13 cellular contexts compared by ENCODE assay signal in the genomic region with DNA sequence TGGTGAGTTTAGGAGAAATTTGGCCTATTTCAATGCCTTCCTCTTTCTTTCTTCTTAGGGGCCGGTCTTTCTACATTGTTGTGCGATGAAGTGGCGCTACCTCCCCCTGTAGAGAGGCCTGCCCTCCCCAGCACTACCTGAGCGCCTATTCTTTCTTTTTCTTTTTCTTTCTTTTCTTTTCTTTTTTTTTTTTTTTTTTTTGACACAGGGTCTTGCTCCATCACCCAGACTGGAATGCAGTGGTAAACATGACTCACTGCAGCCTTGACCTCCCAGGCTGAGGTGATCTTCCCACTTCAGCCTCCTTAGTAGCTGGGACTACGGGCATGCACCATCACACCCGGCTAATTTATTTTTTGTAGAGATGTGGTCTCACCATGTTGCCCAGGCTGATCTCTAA.
DNase-seq lines count a peak whose midpoint lies in the region; ATAC-seq, FAIRE-seq and TF ChIP-seq lines count a peak whose summit lies in the region.
"Had no signal": no experiment of that assay in that cellular context is flagged by ENCODE, and none has a peak within 500 bp of the region (broad histone marks: within the 10 kb centered on the region; RNA-seq: fewer than 3 reads in every experiment).

No MANE protein-coding gene starts in this region.

- 0 out of 5 replicates have a peak, but pooled peaks of 1 of the 2 experiments have one; percentile 31 for TF ChIP-seq EP300 in A549 (IDR thresholded peaks at IDR 0.05)

- DNase-seq in A549 (ENCODE audit: low read depth in 1 of 2, low spot score in 1 of 2) (peak in 1 of 2 experiments; percentile 63), M059J (ENCODE audit: low read depth) (peak; percentile 93), brain microvascular endothelial cell (peak; percentile 72), left lung (no peak), DMS79 treated with DMSO at 0.1 percent for 48 hours (lab: John Stamatoyannopoulos, UW) (no peak), 8988T (no peak), NCI-H2081 (lab: John Stamatoyannopoulos, UW) (no peak)
- no peak for DNase-seq in stimulated activated naive B cell treated with anti-CD40 and anti-IgM and Interleukin-4, amounts not matched to agents 10 μg/mL and 1 μg/mL and 100 μg/mL, for 72 hours
- DNase-seq: gastrocnemius medialis; NCI-H2227 treated with DMSO at 0.1 percent for 48 hours; stimulated activated CD4-positive, alpha-beta T cell treated with anti-CD3 and anti-CD28 coated beads, Interleukin-4, amount 100 ng/mL, for 24 hours; transverse colon had no signal

- no peaks in the 10 kb centered on the region for H3K27me3 Mint-ChIP-seq in stimulated activated naive B cell treated with anti-CD40 and anti-IgM and Interleukin-4, amounts not matched to agents 10 μg/mL and 1 μg/mL and 100 μg/mL, for 72 hours

- H3K4me1 Mint-ChIP-seq in stimulated activated naive B cell treated with anti-CD40 and anti-IgM and Interleukin-4, amounts not matched to agents 10 μg/mL and 1 μg/mL and 100 μg/mL, for 72 hours, result peaks cover 5 to 6% of the 10 kb centered on the region in 2 donors

- POLR2A ChIA-PET in A549 (lab: Yijun Ruan, JAX), result interaction anchor here (0.6 to 3.1 kb wide), 2 partner anchors 27 to 173 kb away, joined by 9 to 21 read pairs; partner anchors contain the start of gene FUT8

- no peak for FAIRE-seq in A549 (lab: Jason Lieb, UNC)

- H3K4me3 ChIP-seq in A549 (no peak overlapping the region), brain microvascular endothelial cell (ENCODE audit: low read depth, low read length) (no peak overlapping the region), left lung (no peak overlapping the region)
- H3K4me3 ChIP-seq: ascending aorta, gastrocnemius medialis, transverse colon had no signal

- CTCF ChIA-PET in A549 (lab: Yijun Ruan, JAX), result interaction anchor here (1.0 to 2.3 kb wide), 6 partner anchors 13 to 177 kb away, joined by 3 to 7 read pairs (median 4); no protein-coding TSS in a partner anchor

- no peak; a peak in 1 of 5 replicates for TF ChIP-seq RAD21 in A549 (conservative IDR thresholded peaks at IDR 0.05 in 1 of 2, IDR thresholded peaks at IDR 0.05 in 1 of 2)

- intact Hi-C loops in left lung (cut with DNase I), result no loop called here

- TF ChIP-seq CTCF in A549 (IDR thresholded peaks at IDR 0.05) (no peak), brain microvascular endothelial cell (IDR thresholded peaks at IDR 0.05; ENCODE audit: low read depth, low read length, missing control alignments) (no peak), left lung (IDR thresholded peaks at IDR 0.05) (no peak)

- ATAC-seq in A549, result peak; percentile 2 to 63; a peak in 3 of 6 replicates
- peak; percentile 61 for ATAC-seq in left lung
- ATAC-seq in stimulated activated naive B cell treated with anti-CD40 and anti-IgM and Interleukin-4, amounts not matched to agents 10 μg/mL and 1 μg/mL and 100 μg/mL, for 72 hours (replicated peaks), result no peak
- ATAC-seq: gastrocnemius medialis had no signal

- peaks cover 55% of the 10 kb centered on the region for H3K4me1 ChIP-seq in A549
- H3K4me1 ChIP-seq in left lung, result peaks cover 0 to 18% of the 10 kb centered on the region in 2 donors
- H3K4me1 ChIP-seq: ascending aorta, gastrocnemius medialis had no signal

- peak overlapping the region; percentile 74 to 85 for H3K27ac ChIP-seq in A549
- H3K27ac ChIP-seq in brain microvascular endothelial cell, result peak overlapping the region; percentile 83
- no peak overlapping the region for H3K27ac ChIP-seq in left lung
- H3K27ac ChIP-seq: ascending aorta, gastrocnemius medialis had no signal

- WGBS in A549 (ENCODE audit: missing lambda C conversion rate), result 61% methylated on average over 6 of the region's 6 CpGs

- H3K27ac Mint-ChIP-seq in stimulated activated naive B cell treated with anti-CD40 and anti-IgM and Interleukin-4, amounts not matched to agents 10 μg/mL and 1 μg/mL and 100 μg/mL, for 72 hours, result no peak overlapping the region

- H3K27me3 ChIP-seq in brain microvascular endothelial cell (replicated peaks) (no peaks in the 10 kb centered on the region), left lung (no peaks in the 10 kb centered on the region)
- H3K27me3 ChIP-seq: ascending aorta, gastrocnemius medialis, transverse colon had no signal

- in situ Hi-C loops in brain microvascular endothelial cell (cut with HindIII; ENCODE audit: low pct_ligation_motif_present, low sequenced_read_pairs), result no loop called here

- H3K4me3 Mint-ChIP-seq in stimulated activated naive B cell treated with anti-CD40 and anti-IgM and Interleukin-4, amounts not matched to agents 10 μg/mL and 1 μg/mL and 100 μg/mL, for 72 hours, result no peak overlapping the region

- H3K36me3 ChIP-seq in brain microvascular endothelial cell (replicated peaks) (no peaks in the 10 kb centered on the region), left lung (no peaks in the 10 kb centered on the region)
- H3K36me3 ChIP-seq: ascending aorta, gastrocnemius medialis, transverse colon had no signal

- TF ChIP-seq POLR2A in A549 (IDR thresholded peaks at IDR 0.05; ENCODE audit: low read length), result no peak

- no peaks in the 10 kb centered on the region; the same call in 2 of the 3 replicates for H3K9me3 ChIP-seq in A549
- H3K9me3 ChIP-seq in left lung, result no peaks in the 10 kb centered on the region
- H3K9me3 ChIP-seq: ascending aorta, gastrocnemius medialis, transverse colon had no signal

- H3K4me2 ChIP-seq in A549, result peak overlapping the region; percentile 64

- no peaks in the 10 kb centered on the region for H3K36me3 Mint-ChIP-seq in stimulated activated naive B cell treated with anti-CD40 and anti-IgM and Interleukin-4, amounts not matched to agents 10 μg/mL and 1 μg/mL and 100 μg/mL, for 72 hours

- H3K9me3 Mint-ChIP-seq in stimulated activated naive B cell treated with anti-CD40 and anti-IgM and Interleukin-4, amounts not matched to agents 10 μg/mL and 1 μg/mL and 100 μg/mL, for 72 hours, result no peaks in the 10 kb centered on the region

TF ChIP-seq in A549, 52 proteins besides CTCF, POLR2A, EP300 and RAD21:
- TF ChIP-seq PHF8 (IDR thresholded peaks at IDR 0.05; ENCODE audit: borderline replicate concordance, low read depth) (no peak), ZNF302 (CRISPR knock-in tag; IDR thresholded peaks at IDR 0.05) (no peak), JUN (IDR thresholded peaks at IDR 0.05) (0 out of 5 replicates have a peak, but pooled peaks of 1 of the 2 experiments have one; percentile 45), JUNB (IDR thresholded peaks at IDR 0.05) (peak; percentile 62), MAX (IDR thresholded peaks at IDR 0.05) (peak; percentile 46; the same call in 1 of the 2 replicates), CEBPB (IDR thresholded peaks at IDR 0.05) (peak; percentile 56 to 76), ESRRA (IDR thresholded peaks at IDR 0.05; ENCODE audit: borderline replicate concordance, low read length) (no peak), EHF (CRISPR knock-in tag; IDR thresholded peaks at IDR 0.05) (no peak), GATA3 (IDR thresholded peaks at IDR 0.05; ENCODE audit: borderline replicate concordance) (peak; percentile 54; the same call in 1 of the 2 replicates), FOSL2 (IDR thresholded peaks at IDR 0.05) (peak; percentile 66; the same call in 1 of the 2 replicates), FOSL2 (CRISPR knock-in tag; IDR thresholded peaks at IDR 0.05) (peak; percentile 50; the same call in 1 of the 2 replicates)
TF ChIP-seq in A549: peak in this region for 6.

Comparison
In these comparisons a context has a peak if more than half of its experiments do, and no peak if none do; other contexts are left out.
1. ATAC-seq: peak in A549 (2 of 2) and left lung (single experiment); none in stimulated activated naive B cell treated with anti-CD40 and anti-IgM and Interleukin-4, amounts not matched to agents 10 μg/mL and 1 μg/mL and 100 μg/mL, for 72 hours (0 of 2).
2. DNase-seq: peak in M059J (single experiment) and brain microvascular endothelial cell (single experiment); none in left lung (0 of 2), DMS79 treated with DMSO at 0.1 percent for 48 hours (single experiment), 8988T (single experiment), NCI-H2081 (0 of 2) and stimulated activated naive B cell treated with anti-CD40 and anti-IgM and Interleukin-4, amounts not matched to agents 10 μg/mL and 1 μg/mL and 100 μg/mL, for 72 hours (single experiment).
3. H3K27ac ChIP-seq: peak in A549 (2 of 2) and brain microvascular endothelial cell (single experiment); none in left lung (0 of 2).